Comparison of ENCODE assay signal across 26 cellular contexts in the genomic region with DNA sequence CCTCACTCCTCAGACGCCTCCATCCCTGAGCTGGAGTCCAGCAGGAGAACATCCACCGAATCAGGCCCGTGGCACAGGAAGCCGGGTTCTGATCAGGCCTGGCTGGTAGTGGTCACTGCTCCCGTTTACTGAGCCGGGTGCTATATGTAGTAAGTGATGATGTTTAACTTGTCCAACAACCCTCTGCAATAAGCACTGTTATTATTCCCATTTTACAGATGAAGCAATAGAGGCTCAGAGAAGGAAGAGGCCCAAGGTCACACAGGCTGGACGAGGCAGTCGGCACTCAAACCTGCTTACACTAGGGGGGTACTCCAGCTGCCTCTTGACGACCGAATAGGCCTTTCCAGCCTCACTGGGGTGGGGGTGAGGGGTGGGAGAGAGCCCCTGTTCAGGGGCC. TPM values are rescaled to one million over a fixed set of nuclear protein-coding genes. Genes with fewer than 3 reads are reported as not detected.
"Had no signal": no experiment of that assay in that cellular context is flagged by ENCODE, and none has a peak within 500 bp of the region (broad histone marks: within the 10 kb centered on the region; RNA-seq: fewer than 3 reads in every experiment).

No MANE protein-coding gene starts in this region.

- H3K27ac ChIP-seq: stomach, suprapubic skin, testis, thoracic aorta, thyroid gland, tibial artery, tibial nerve, transverse colon, upper lobe of left lung, upper lobe of right lung, uterus, vagina had no signal

- FAIRE-seq: urothelium cell line had no signal

- ATAC-seq: stimulated activated memory B cell treated with anti-CD40 and anti-IgM and Interleukin-4, amounts not matched to agents 10 μg/mL and 1 μg/mL and 100 μg/mL, for 72 hours; stimulated activated naive B cell treated with anti-CD40 and anti-IgM and Interleukin-4, amounts not matched to agents 10 μg/mL and 1 μg/mL and 100 μg/mL, for 72 hours; stimulated activated naive CD8-positive, alpha-beta T cell treated with anti-CD3 and anti-CD28 coated beads, Interleukin-15, amount 100 ng/mL, for 72 hours had no signal

- H3K27me3 ChIP-seq: testis, thyroid gland, transverse colon, upper lobe of left lung, upper lobe of right lung, uterus, vagina had no signal

- DNase-seq: stimulated activated CD4-positive, alpha-beta T cell treated with anti-CD3 and anti-CD28 coated beads, Interleukin-2, amount 100 ng/mL, for 48 hours; stimulated activated CD4-positive, alpha-beta T cell treated with anti-CD3 and anti-CD28 coated beads, Interleukin-4, amount 100 ng/mL, for 1 hour; stimulated activated CD4-positive, alpha-beta T cell treated with anti-CD3 and anti-CD28 coated beads, Interleukin-4, amount 100 ng/mL, for 24 hours; stimulated activated CD4-positive, alpha-beta T cell treated with anti-CD3 and anti-CD28 coated beads, Interleukin-4, amount 100 ng/mL, for 4 hours; stimulated activated CD8-positive, alpha-beta memory T cell treated with anti-CD3 and anti-CD28 coated beads, Interleukin-4, amount 100 ng/mL, for 48 hours; stimulated activated naive B cell treated with anti-CD40 and anti-IgM and Interleukin-4, amounts not matched to agents 10 μg/mL and 1 μg/mL and 100 μg/mL, for 72 hours; stimulated activated naive CD4-positive, alpha-beta T cell; stimulated activated naive CD4-positive, alpha-beta T cell treated with Interleukin-2 at 50 U/mL for 16 hours; stimulated activated naive CD8-positive, alpha-beta T cell treated with anti-CD3 and anti-CD28 coated beads, Interleukin-15, amount 100 ng/mL, for 72 hours; stimulated activated naive CD8-positive, alpha-beta T cell treated with anti-CD3 and anti-CD28 coated beads, Interleukin-15, Interleukin-2, amounts not matched to agents 100 U/mL and 50 U/mL, for 24 hours; stomach; substantia nigra; testis; thyroid gland; tibial artery; transverse colon; trophoblast cell; upper lobe of right lung; uterus had no signal

- H3K4me3 ChIP-seq: stomach, suprapubic skin, testis, thoracic aorta, thyroid gland, tibial artery, tibial nerve, transverse colon, upper lobe of left lung, upper lobe of right lung, uterus, vagina had no signal

- H3K9me3 ChIP-seq: stomach, suprapubic skin, testis, thoracic aorta, thyroid gland, tibial artery, tibial nerve, transverse colon, upper lobe of left lung, upper lobe of right lung, uterus, vagina had no signal

- H3K36me3 ChIP-seq: stomach, suprapubic skin, thoracic aorta, thyroid gland, tibial artery, tibial nerve, transverse colon, upper lobe of left lung, upper lobe of right lung, uterus, vagina had no signal

- H3K4me1 ChIP-seq: stomach, tibial artery, tibial nerve, transverse colon, upper lobe of left lung, upper lobe of right lung, uterus, vagina had no signal

RNA-seq across cellular contexts. Expression of gene VSTM2L, which starts 14.3 kb away (rescaled TPM):
- total RNA-seq: vagina had no signal
